ENCODE assay signal across 9 cellular contexts in genomic region chr7:88346357-88346756, GRCh38. TPM values are rescaled to one million over a fixed set of nuclear protein-coding genes. Genes with fewer than 3 reads are reported as not detected.
"Had no signal": no experiment of that assay in that cellular context is flagged by ENCODE, and none has a peak within 500 bp of the region (broad histone marks: within the 10 kb centered on the region; RNA-seq: fewer than 3 reads in every experiment).

No MANE protein-coding gene starts in this region.

- H3K36me3 ChIP-seq: heart right ventricle had no signal

- ATAC-seq: natural killer cell; stimulated activated naive CD8-positive, alpha-beta T cell treated with anti-CD3 and anti-CD28 coated beads, Interleukin-15, Interleukin-2, amounts not matched to agents 100 U/mL and 50 U/mL, for 24 hours had no signal

- H3K27ac ChIP-seq: heart right ventricle had no signal

- H3K9me3 Mint-ChIP-seq: activated naive CD4-positive, alpha-beta T cell treated with anti-CD3 and anti-CD28 coated beads, Interleukin-2, amount 50 U/mL, for 24 hours; natural killer cell had no signal

- H3K4me1 Mint-ChIP-seq: activated naive CD4-positive, alpha-beta T cell treated with anti-CD3 and anti-CD28 coated beads, Interleukin-2, amount 50 U/mL, for 24 hours; natural killer cell had no signal

- H3K36me3 Mint-ChIP-seq: activated naive CD4-positive, alpha-beta T cell treated with anti-CD3 and anti-CD28 coated beads, Interleukin-2, amount 50 U/mL, for 24 hours; natural killer cell had no signal

- H3K4me3 Mint-ChIP-seq: activated naive CD4-positive, alpha-beta T cell treated with anti-CD3 and anti-CD28 coated beads, Interleukin-2, amount 50 U/mL, for 24 hours; natural killer cell had no signal

- H3K4me3 ChIP-seq: heart right ventricle had no signal

- H3K27ac Mint-ChIP-seq: activated naive CD4-positive, alpha-beta T cell treated with anti-CD3 and anti-CD28 coated beads, Interleukin-2, amount 50 U/mL, for 24 hours; natural killer cell had no signal

- DNase-seq: central memory CD4-positive, alpha-beta T cell; cortex of kidney; effector CD8-positive, alpha-beta T cell; heart right ventricle; natural killer cell; stimulated activated CD4-positive, alpha-beta T cell treated with anti-CD3 and anti-CD28 coated beads, Interleukin-12 subunit alpha, Interleukin-12 subunit beta, amount 100 ng/mL, for 4 hours; stimulated activated naive CD8-positive, alpha-beta T cell treated with anti-CD3 and anti-CD28 coated beads, Interleukin-15, Interleukin-2, amounts not matched to agents 100 U/mL and 50 U/mL, for 24 hours had no signal

- H3K9me3 ChIP-seq: heart right ventricle had no signal

RNA-seq across cellular contexts. Expression of gene STEAP4, which starts 39.7 kb away (rescaled TPM):
- total RNA-seq: pulmonary artery endothelial cell had no signal
